ENCODE assay signal across 1 cellular context in the genomic region with DNA sequence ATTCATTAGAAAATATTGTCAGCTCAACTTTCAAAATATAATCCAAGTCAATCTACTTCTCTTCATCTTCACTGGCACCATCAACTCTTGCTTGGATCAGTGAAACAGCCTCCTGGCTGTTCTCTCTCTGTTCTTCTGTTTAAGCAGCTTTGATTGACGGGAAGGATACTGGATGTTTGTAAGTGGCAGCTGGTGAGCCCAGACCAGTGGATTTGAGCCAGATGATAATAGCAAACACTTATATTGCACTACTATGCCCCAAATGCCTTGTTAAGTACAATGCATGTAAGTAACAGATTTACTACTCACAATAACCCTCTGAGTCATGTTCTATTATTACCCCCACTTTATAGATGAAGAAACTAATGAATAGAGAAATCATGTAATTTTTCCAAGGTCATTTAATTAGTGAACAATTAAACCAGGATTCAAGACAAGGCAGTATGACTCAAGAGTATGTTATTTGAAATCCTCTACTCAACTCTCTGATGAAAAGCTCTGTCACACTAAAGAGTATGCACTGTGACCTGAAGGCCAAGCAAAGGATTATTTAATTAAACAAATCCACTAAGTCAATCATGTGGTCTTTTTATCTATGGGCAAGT.
TF ChIP-seq lines count a peak whose summit lies in the region.

No MANE protein-coding gene starts in this region.

TF ChIP-seq in SK-N-SH treated with all-trans-retinoic acid at 6 μM for 48 hours, 23 proteins besides CTCF, POLR2A, EP300 and RAD21 (continued from another document):
- TF ChIP-seq CSRNP3 (CRISPR knock-in tag; IDR thresholded peaks at IDR 0.05) (no peak), CREB5 (CRISPR knock-in tag; IDR thresholded peaks at IDR 0.05; ENCODE audit: low read depth) (no peak), GLIS3 (CRISPR knock-in tag; IDR thresholded peaks at IDR 0.05) (no peak), CSDC2 (CRISPR knock-in tag; IDR thresholded peaks at IDR 0.05) (no peak), ZNF70 (CRISPR knock-in tag; IDR thresholded peaks at IDR 0.05) (no peak), ISL1 (CRISPR knock-in tag; IDR thresholded peaks at IDR 0.05) (no peak), TCF4 (CRISPR knock-in tag; IDR thresholded peaks at IDR 0.05; ENCODE audit: borderline replicate concordance) (no peak)
